ENCODE assay signal across 19 cellular contexts in the genomic region with DNA sequence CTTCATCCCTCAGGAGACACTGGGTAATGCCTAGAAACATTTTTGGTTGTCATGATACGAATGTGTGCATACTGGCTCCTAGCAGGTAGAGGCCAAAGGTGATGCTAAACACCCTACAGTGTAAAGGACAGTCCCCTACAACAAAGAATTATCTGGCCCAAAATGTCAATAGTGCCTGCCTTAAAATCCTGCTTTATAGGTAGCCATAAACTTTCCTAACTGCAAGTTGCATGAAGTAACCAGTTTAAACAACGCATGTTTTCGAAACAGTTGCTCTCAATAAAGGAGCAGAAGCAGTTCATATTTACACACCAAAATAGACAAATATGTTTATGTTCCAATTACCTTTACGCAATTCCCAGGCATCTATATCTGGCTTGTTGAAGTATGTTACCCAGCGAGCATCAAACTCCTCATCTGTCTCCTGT.
"Had no signal": no experiment of that assay in that cellular context is flagged by ENCODE, and none has a peak within 500 bp of the region (broad histone marks: within the 10 kb centered on the region; RNA-seq: fewer than 3 reads in every experiment).

No MANE protein-coding gene starts in this region.

- H3K4me1 ChIP-seq: parathyroid adenoma, suprapubic skin had no signal

- H3K27me3 ChIP-seq: esophagus squamous epithelium, neutrophil, suprapubic skin, vagina had no signal

- H3K4me3 ChIP-seq: esophagus squamous epithelium, smooth muscle cell, suprapubic skin, vagina had no signal

- DNase-seq: activated B cell treated with CpG ODN at 0.5 μM for 24 hours; activated CD4-positive, alpha-beta memory T cell treated with anti-CD3 and anti-CD28 coated beads for 36 hours; activated CD4-positive, alpha-beta T cell treated with anti-CD3 and anti-CD28 coated beads for 4 hours; activated T-cell treated with anti-CD3 and anti-CD28 coated beads for 4 hours; dermis blood vessel endothelial cell; effector memory CD4-positive, alpha-beta T cell; esophagus squamous epithelium; immature natural killer cell; kidney glomerular epithelial cell; mesenchymal stem cell; naive thymus-derived CD4-positive, alpha-beta T cell; stimulated activated CD4-positive, alpha-beta T cell treated with anti-CD3 and anti-CD28 coated beads, Interleukin-4, amount 100 ng/mL, for 1 hour; stimulated activated naive CD8-positive, alpha-beta T cell treated with anti-CD3 and anti-CD28 coated beads, Interleukin-15, amount 100 ng/mL, for 72 hours; trophoblast cell had no signal

- H3K27ac ChIP-seq: esophagus squamous epithelium, neutrophil, parathyroid adenoma, suprapubic skin, vagina had no signal

- H3K9me3 ChIP-seq: esophagus squamous epithelium, neutrophil, suprapubic skin, vagina had no signal
